In the genomic region with DNA sequence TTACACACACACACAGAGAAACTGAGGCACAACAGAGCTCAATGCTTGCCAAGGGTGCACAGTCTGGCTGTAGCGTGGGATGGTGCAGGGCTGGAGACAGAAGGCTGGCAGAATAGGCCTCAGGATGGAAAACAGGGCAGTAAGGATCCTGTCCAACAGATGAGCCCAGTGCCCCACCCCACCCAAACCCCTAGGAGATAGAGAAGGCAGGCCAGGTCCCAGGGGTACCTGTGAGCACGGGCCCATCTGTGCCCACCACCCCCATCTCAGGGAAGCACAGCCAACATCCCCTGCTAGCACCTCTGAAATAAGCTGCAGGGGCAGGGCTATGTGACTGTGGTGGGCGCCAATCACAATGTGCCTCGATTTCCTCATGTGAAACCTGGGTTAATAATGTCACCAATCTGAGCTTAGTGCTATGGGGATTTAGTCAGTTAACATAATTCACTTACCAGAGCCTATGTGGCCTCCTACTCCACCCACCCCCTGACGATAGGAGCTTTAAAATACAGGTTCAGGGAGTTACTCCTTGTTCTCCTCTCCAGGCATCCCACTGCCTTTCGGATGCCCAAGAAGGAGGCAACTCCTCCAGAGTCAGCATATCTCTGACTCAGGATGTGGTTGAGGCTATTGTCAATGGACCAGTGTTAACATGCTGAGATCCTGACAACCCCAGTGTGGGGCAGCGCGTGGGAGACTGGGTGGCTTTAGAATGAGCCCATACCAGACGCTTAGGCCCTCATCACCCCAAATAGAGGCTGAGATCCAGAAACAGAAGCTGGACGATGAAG, we compare ENCODE assay signal across 14 cellular contexts. TPM values are rescaled to one million over a fixed set of nuclear protein-coding genes. Genes with fewer than 3 reads are reported as not detected.
DNase-seq lines count a peak whose midpoint lies in the region; ATAC-seq and TF ChIP-seq lines count a peak whose summit lies in the region.
"Had no signal": no experiment of that assay in that cellular context is flagged by ENCODE, and none has a peak within 500 bp of the region (broad histone marks: within the 10 kb centered on the region; RNA-seq: fewer than 3 reads in every experiment).

No MANE protein-coding gene starts in this region.

- peaks cover 43 to 74% (median 64%) of the 10 kb centered on the region in 4 donors for H3K4me1 Mint-ChIP-seq in CD4-positive, alpha-beta memory T cell
- H3K4me1 Mint-ChIP-seq in natural killer cell treated with Interleukin-12 subunit alpha and Interleukin-12 subunit beta and Interleukin-15 and Interleukin-18, amount 100 ng/mL, for 72 hours (ENCODE audit: low read depth in 2 of 2): peaks cover 49 to 53% of the 10 kb centered on the region in 2 donors
- H3K4me1 Mint-ChIP-seq in activated T-helper 1 cell treated with anti-CD3 and anti-CD28 coated beads, Interleukin-12 subunit alpha, Interleukin-12 subunit beta, Interleukin-2, Interleukin-4 antibody, amounts not matched to agents 30 ng/mL and 10 ng/mL and 1 ng/mL, durations not matched to agents 14 hours and 24 hours and 36 hours (ENCODE audit: low read depth): peaks cover 33% of the 10 kb centered on the region

- H3K9me3 Mint-ChIP-seq in CD4-positive, alpha-beta memory T cell: no peaks in the 10 kb centered on the region
- H3K9me3 Mint-ChIP-seq in natural killer cell treated with Interleukin-12 subunit alpha and Interleukin-12 subunit beta and Interleukin-15 and Interleukin-18, amount 100 ng/mL, for 72 hours: no peaks in the 10 kb centered on the region
- H3K9me3 Mint-ChIP-seq in activated T-helper 1 cell treated with anti-CD3 and anti-CD28 coated beads, Interleukin-12 subunit alpha, Interleukin-12 subunit beta, Interleukin-2, Interleukin-4 antibody, amounts not matched to agents 30 ng/mL and 10 ng/mL and 1 ng/mL, durations not matched to agents 14 hours and 24 hours and 36 hours: no peaks in the 10 kb centered on the region

- POLR2A ChIA-PET in CD4-positive, alpha-beta memory T cell (lab: Charles Lee; ENCODE audit: partially characterized antibody): interaction anchor here (1.5 kb wide), 1 partner anchor 67 kb away, joined by 3 read pairs; a partner anchor contains a TSS

- intact Hi-C loops in CD4-positive, alpha-beta memory T cell (cut with micrococcal nuclease): no loop called here
- intact Hi-C loops in sigmoid colon (cut with DNase I): no loop called here
- intact Hi-C loops in activated T-helper 1 cell treated with anti-CD3 and anti-CD28 coated beads, Interleukin-12 subunit alpha, Interleukin-12 subunit beta, Interleukin-2, Interleukin-4 antibody, amounts not matched to agents 30 ng/mL and 10 ng/mL and 1 ng/mL, durations not matched to agents 14 hours and 24 hours and 36 hours (cut with micrococcal nuclease): no loop called here

- H3K4me2 ChIP-seq in MM.1S (ENCODE audit: low read depth, low read length): peak overlapping the region; percentile 96

- ATAC-seq in natural killer cell treated with Interleukin-12 subunit alpha and Interleukin-12 subunit beta and Interleukin-15 and Interleukin-18, amount 100 ng/mL, for 72 hours: peak; percentile 35 to 61
- ATAC-seq: stimulated activated naive CD8-positive, alpha-beta T cell treated with anti-CD3 and anti-CD28 coated beads, Interleukin-15, Interleukin-2, amounts not matched to agents 100 U/mL and 50 U/mL, for 24 hours had no signal

- no peak overlapping the region for H3K4me3 Mint-ChIP-seq in CD4-positive, alpha-beta memory T cell
- no peak overlapping the region for H3K4me3 Mint-ChIP-seq in natural killer cell treated with Interleukin-12 subunit alpha and Interleukin-12 subunit beta and Interleukin-15 and Interleukin-18, amount 100 ng/mL, for 72 hours
- H3K4me3 Mint-ChIP-seq in activated T-helper 1 cell treated with anti-CD3 and anti-CD28 coated beads, Interleukin-12 subunit alpha, Interleukin-12 subunit beta, Interleukin-2, Interleukin-4 antibody, amounts not matched to agents 30 ng/mL and 10 ng/mL and 1 ng/mL, durations not matched to agents 14 hours and 24 hours and 36 hours: no peak overlapping the region

- no peak overlapping the region for H2AFZ ChIP-seq in MM.1S (ENCODE audit: low read length)

- H3K9me3 ChIP-seq in CD4-positive, alpha-beta memory T cell (ENCODE audit: control insufficient read depth in 1 of 2, low read length in 2 of 2): no peaks in the 10 kb centered on the region
- H3K9me3 ChIP-seq in MM.1S (replicated peaks; ENCODE audit: insufficient read depth, low read length): no peaks in the 10 kb centered on the region
- no peaks in the 10 kb centered on the region for H3K9me3 ChIP-seq in sigmoid colon
- no peaks in the 10 kb centered on the region for H3K9me3 ChIP-seq in tibial nerve
- H3K9me3 ChIP-seq: BE2C had no signal

- H3K4me3 ChIP-seq in CD4-positive, alpha-beta memory T cell (ENCODE audit: low read length in 2 of 2): no peak overlapping the region
- H3K4me3 ChIP-seq in MM.1S (ENCODE audit: low read length) (peak overlapping the region; percentile 36), sigmoid colon (no peak overlapping the region), tibial nerve (no peak overlapping the region)

- H3K36me3 ChIP-seq in CD4-positive, alpha-beta memory T cell (ENCODE audit: insufficient read depth, low read length): no peaks in the 10 kb centered on the region
- H3K36me3 ChIP-seq in MM.1S (replicated peaks; ENCODE audit: insufficient read depth, low read length): no peaks in the 10 kb centered on the region
- no peaks in the 10 kb centered on the region for H3K36me3 ChIP-seq in sigmoid colon
- peaks cover 0 to 5% (median 0%) of the 10 kb centered on the region in 3 donors for H3K36me3 ChIP-seq in tibial nerve
- H3K36me3 ChIP-seq: BE2C had no signal

- H3K27ac Mint-ChIP-seq in CD4-positive, alpha-beta memory T cell: peak overlapping the region in 6 of 7 donors; percentile 29 to 66 (median 61)
- H3K27ac Mint-ChIP-seq in natural killer cell treated with Interleukin-12 subunit alpha and Interleukin-12 subunit beta and Interleukin-15 and Interleukin-18, amount 100 ng/mL, for 72 hours: peak overlapping the region in 1 of 2 donors; percentile 25
- H3K27ac Mint-ChIP-seq in activated T-helper 1 cell treated with anti-CD3 and anti-CD28 coated beads, Interleukin-12 subunit alpha, Interleukin-12 subunit beta, Interleukin-2, Interleukin-4 antibody, amounts not matched to agents 30 ng/mL and 10 ng/mL and 1 ng/mL, durations not matched to agents 14 hours and 24 hours and 36 hours: no peak overlapping the region

- peaks cover 98% of the 10 kb centered on the region for H3K79me2 ChIP-seq in MM.1S (ENCODE audit: low read length)

- no peaks in the 10 kb centered on the region for H3K36me3 Mint-ChIP-seq in CD4-positive, alpha-beta memory T cell
- H3K36me3 Mint-ChIP-seq in natural killer cell treated with Interleukin-12 subunit alpha and Interleukin-12 subunit beta and Interleukin-15 and Interleukin-18, amount 100 ng/mL, for 72 hours: no peaks in the 10 kb centered on the region
- H3K36me3 Mint-ChIP-seq in activated T-helper 1 cell treated with anti-CD3 and anti-CD28 coated beads, Interleukin-12 subunit alpha, Interleukin-12 subunit beta, Interleukin-2, Interleukin-4 antibody, amounts not matched to agents 30 ng/mL and 10 ng/mL and 1 ng/mL, durations not matched to agents 14 hours and 24 hours and 36 hours (ENCODE audit: low read depth): no peaks in the 10 kb centered on the region

- peaks cover 62% of the 10 kb centered on the region for H3K4me1 ChIP-seq in CD4-positive, alpha-beta memory T cell (ENCODE audit: insufficient read depth, low read length)
- H3K4me1 ChIP-seq in MM.1S (ENCODE audit: low read length): peaks cover 53% of the 10 kb centered on the region
- peaks cover 0 to 71% (median 54%) of the 10 kb centered on the region in 4 donors for H3K4me1 ChIP-seq in sigmoid colon
- peaks cover 0 to 76% (median 56%) of the 10 kb centered on the region in 4 donors for H3K4me1 ChIP-seq in tibial nerve

- TF ChIP-seq POLR2A in sigmoid colon (IDR thresholded peaks at IDR 0.05) (no peak), tibial nerve (IDR thresholded peaks at IDR 0.05) (no peak)

- CTCF ChIA-PET in CD4-positive, alpha-beta memory T cell (lab: Charles Lee; ENCODE audit: partially characterized antibody): interaction anchor here (0.9 to 1.2 kb wide), 2 partner anchors 19 to 21 kb away, joined by 3 to 4 read pairs; no protein-coding TSS in a partner anchor

- TF ChIP-seq CTCF in MM.1S (IDR thresholded peaks at IDR 0.05; ENCODE audit: low read length): no peak
- TF ChIP-seq CTCF in sigmoid colon (IDR thresholded peaks at IDR 0.05): no peak
- TF ChIP-seq CTCF in tibial nerve (IDR thresholded peaks at IDR 0.05): no peak

- H3K27me3 Mint-ChIP-seq in CD4-positive, alpha-beta memory T cell: no peaks in the 10 kb centered on the region
- H3K27me3 Mint-ChIP-seq in natural killer cell treated with Interleukin-12 subunit alpha and Interleukin-12 subunit beta and Interleukin-15 and Interleukin-18, amount 100 ng/mL, for 72 hours: no peaks in the 10 kb centered on the region
- H3K27me3 Mint-ChIP-seq in activated T-helper 1 cell treated with anti-CD3 and anti-CD28 coated beads, Interleukin-12 subunit alpha, Interleukin-12 subunit beta, Interleukin-2, Interleukin-4 antibody, amounts not matched to agents 30 ng/mL and 10 ng/mL and 1 ng/mL, durations not matched to agents 14 hours and 24 hours and 36 hours (ENCODE audit: insufficient read depth): no peaks in the 10 kb centered on the region

- WGBS in sigmoid colon, 2 donors: 84 to 88% methylated on average over 10 of the region's 10 CpGs
- 57 to 66% methylated on average over 10 of the region's 10 CpGs for WGBS in tibial nerve, 2 donors

- DNase-seq in CD4-positive, alpha-beta memory T cell: no peak
- DNase-seq in MM.1S: no peak
- DNase-seq in caudate nucleus (lab: John Stamatoyannopoulos, UW): peak in 7 of 61 donors; percentile 8 to 62 (median 28)
- DNase-seq in natural killer cell treated with Interleukin-12 subunit alpha and Interleukin-12 subunit beta and Interleukin-15 and Interleukin-18, amount 100 ng/mL, for 72 hours (ENCODE audit: low spot score): no peak
- no peak for DNase-seq in sigmoid colon
- DNase-seq in activated T-helper 1 cell treated with anti-CD3 and anti-CD28 coated beads, Interleukin-12 subunit alpha, Interleukin-12 subunit beta, Interleukin-2, Interleukin-4 antibody, amounts not matched to agents 30 ng/mL and 10 ng/mL and 1 ng/mL, durations not matched to agents 14 hours and 24 hours and 36 hours (ENCODE audit: low spot score): no peak
- DNase-seq in tibial nerve (ENCODE audit: low spot score in 2 of 2): no peak
- DNase-seq in retina: no peak
- DNase-seq: activated CD4-positive, alpha-beta T cell treated with anti-CD3 and anti-CD28 coated beads for 4 hours; BE2C; HCEC 1CT; NCI-H1048; stimulated activated CD4-positive, alpha-beta T cell treated with anti-CD3 and anti-CD28 coated beads, Interleukin-4, amount 100 ng/mL, for 1 hour; stimulated activated naive CD8-positive, alpha-beta T cell treated with anti-CD3 and anti-CD28 coated beads, Interleukin-15, Interleukin-2, amounts not matched to agents 100 U/mL and 50 U/mL, for 24 hours had no signal

- H3K27me3 ChIP-seq in CD4-positive, alpha-beta memory T cell (ENCODE audit: insufficient read depth, low read length): no peaks in the 10 kb centered on the region
- no peaks in the 10 kb centered on the region for H3K27me3 ChIP-seq in MM.1S (replicated peaks; ENCODE audit: insufficient read depth, low read length)
- no peaks in the 10 kb centered on the region for H3K27me3 ChIP-seq in sigmoid colon
- H3K27me3 ChIP-seq in tibial nerve: no peaks in the 10 kb centered on the region
- H3K27me3 ChIP-seq: BE2C had no signal

- TF ChIP-seq EP300 in sigmoid colon (IDR thresholded peaks at IDR 0.05): no peak
- TF ChIP-seq EP300 in tibial nerve (IDR thresholded peaks at IDR 0.05): no peak

- no peaks in the 10 kb centered on the region for H3K9me2 ChIP-seq in MM.1S (replicated peaks; ENCODE audit: insufficient read depth, low read length)

- H3F3A ChIP-seq in MM.1S (ENCODE audit: insufficient read depth, low read length): peaks cover 32% of the 10 kb centered on the region

- H4K20me1 ChIP-seq in MM.1S (ENCODE audit: insufficient read depth, low read length): peaks cover 49% of the 10 kb centered on the region

- 0 out of 2 replicates have a peak overlapping the region, but pooled peaks have one; percentile 16 for H3K9ac ChIP-seq in MM.1S (ENCODE audit: low read length)

- H3K27ac ChIP-seq in CD4-positive, alpha-beta memory T cell (ENCODE audit: low read depth, low read length): no peak overlapping the region
- peak overlapping the region; percentile 79; the same call in 1 of the 2 replicates for H3K27ac ChIP-seq in MM.1S (ENCODE audit: low read length)
- H3K27ac ChIP-seq in caudate nucleus (ENCODE audit: low read depth, low read length): peak overlapping the region; percentile 52
- no peak overlapping the region for H3K27ac ChIP-seq in sigmoid colon
- peak overlapping the region in 2 of 4 donors; percentile 74 to 83 for H3K27ac ChIP-seq in tibial nerve

RNA-seq across cellular contexts. Expression of a gene that starts 27.6 kb away (rescaled TPM):
- 10 to 100 TPM; 33.4 to 34.2 TPM for total RNA-seq in CD4-positive, alpha-beta memory T cell
- polyA plus RNA-seq in CD4-positive, alpha-beta memory T cell: 10 to 100 TPM in 1 of 2 donors, 1 to 10 TPM in 1; 3.8 to 20.1 TPM
- 10 to 100 TPM; 31.8 to 37.9 TPM for total RNA-seq in natural killer cell treated with Interleukin-12 subunit alpha and Interleukin-12 subunit beta and Interleukin-15 and Interleukin-18, amount 100 ng/mL, for 72 hours
- total RNA-seq in sigmoid colon (10 to 100 TPM; 30.6 to 38.5 (median 34.2) TPM), tibial nerve (10 to 100 TPM; 36.2 to 46.7 (median 41.6) TPM)
- polyA plus RNA-seq in sigmoid colon: 1 to 10 TPM; 5.4 to 9.7 (median 9.0) TPM
- 28.9 and 29.4 TPM in 2 replicates for total RNA-seq in activated T-helper 1 cell treated with anti-CD3 and anti-CD28 coated beads, Interleukin-12 subunit alpha, Interleukin-12 subunit beta, Interleukin-2, Interleukin-4 antibody, amounts not matched to agents 30 ng/mL and 10 ng/mL and 1 ng/mL, durations not matched to agents 14 hours and 24 hours and 36 hours

Comparison
In these comparisons a context has a peak if more than half of its experiments do, and no peak if none do; other contexts are left out.
1. H3K27ac ChIP-seq: peak in MM.1S (single experiment) and caudate nucleus (single experiment); none in CD4-positive, alpha-beta memory T cell (single experiment) and sigmoid colon (0 of 4).